1 cellular context compared by ENCODE assay signal in the genomic region with DNA sequence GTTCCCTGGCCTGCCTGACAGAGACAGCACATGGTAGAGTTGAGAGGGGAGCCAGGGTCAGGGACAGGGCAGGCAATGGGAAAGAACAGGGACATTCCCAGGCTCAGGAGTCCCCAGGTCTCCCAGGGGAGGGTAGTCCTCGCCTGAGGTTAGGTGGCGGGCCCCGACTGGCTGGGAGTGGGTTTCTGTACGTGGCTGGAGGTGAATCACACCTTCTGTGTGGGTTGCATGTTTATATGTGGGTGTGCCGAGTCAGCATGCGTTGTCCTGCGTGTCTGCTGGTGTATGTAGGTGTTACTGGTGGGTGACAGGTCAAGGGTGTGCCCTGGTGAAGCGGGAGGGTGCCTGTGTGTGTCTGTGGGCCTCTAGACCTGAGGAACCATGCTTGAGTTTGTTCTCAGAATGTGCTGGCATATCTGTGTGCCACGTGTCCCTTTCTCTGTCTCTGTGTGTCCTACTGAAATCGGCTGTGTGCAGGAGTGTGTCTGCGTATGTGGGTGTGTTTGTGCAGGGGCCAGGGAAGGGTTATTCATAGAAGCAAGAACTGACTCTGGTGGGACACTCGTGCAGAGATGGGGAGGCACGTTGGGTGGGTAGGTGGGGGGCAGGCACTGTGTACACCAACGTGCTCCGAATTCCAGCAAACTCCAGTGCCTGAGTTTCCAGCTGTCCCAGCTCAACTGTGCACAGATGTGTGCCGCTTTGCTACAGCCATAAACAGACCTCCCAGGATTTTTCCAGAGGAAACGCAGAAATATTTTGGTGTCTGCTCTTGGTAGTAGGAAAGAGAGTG.
TF ChIP-seq lines count a peak whose summit lies in the region.

No MANE protein-coding gene starts in this region.

TF ChIP-seq in HepG2, 621 proteins besides CTCF, POLR2A, EP300 and RAD21 (continued from another document and continues in another):
- TF ChIP-seq, protein P1, sequence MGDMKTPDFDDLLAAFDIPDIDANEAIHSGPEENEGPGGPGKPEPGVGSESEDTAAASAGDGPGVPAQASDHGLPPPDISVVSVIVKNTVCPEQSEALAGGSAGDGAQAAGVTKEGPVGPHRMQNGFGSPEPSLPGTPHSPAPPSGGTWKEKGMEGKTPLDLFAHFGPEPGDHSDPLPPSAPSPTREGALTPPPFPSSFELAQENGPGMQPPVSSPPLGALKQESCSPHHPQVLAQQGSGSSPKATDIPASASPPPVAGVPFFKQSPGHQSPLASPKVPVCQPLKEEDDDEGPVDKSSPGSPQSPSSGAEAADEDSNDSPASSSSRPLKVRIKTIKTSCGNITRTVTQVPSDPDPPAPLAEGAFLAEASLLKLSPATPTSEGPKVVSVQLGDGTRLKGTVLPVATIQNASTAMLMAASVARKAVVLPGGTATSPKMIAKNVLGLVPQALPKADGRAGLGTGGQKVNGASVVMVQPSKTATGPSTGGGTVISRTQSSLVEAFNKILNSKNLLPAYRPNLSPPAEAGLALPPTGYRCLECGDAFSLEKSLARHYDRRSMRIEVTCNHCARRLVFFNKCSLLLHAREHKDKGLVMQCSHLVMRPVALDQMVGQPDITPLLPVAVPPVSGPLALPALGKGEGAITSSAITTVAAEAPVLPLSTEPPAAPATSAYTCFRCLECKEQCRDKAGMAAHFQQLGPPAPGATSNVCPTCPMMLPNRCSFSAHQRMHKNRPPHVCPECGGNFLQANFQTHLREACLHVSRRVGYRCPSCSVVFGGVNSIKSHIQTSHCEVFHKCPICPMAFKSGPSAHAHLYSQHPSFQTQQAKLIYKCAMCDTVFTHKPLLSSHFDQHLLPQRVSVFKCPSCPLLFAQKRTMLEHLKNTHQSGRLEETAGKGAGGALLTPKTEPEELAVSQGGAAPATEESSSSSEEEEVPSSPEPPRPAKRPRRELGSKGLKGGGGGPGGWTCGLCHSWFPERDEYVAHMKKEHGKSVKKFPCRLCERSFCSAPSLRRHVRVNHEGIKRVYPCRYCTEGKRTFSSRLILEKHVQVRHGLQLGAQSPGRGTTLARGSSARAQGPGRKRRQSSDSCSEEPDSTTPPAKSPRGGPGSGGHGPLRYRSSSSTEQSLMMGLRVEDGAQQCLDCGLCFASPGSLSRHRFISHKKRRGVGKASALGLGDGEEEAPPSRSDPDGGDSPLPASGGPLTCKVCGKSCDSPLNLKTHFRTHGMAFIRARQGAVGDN (CRISPR knock-in tag; IDR thresholded peaks at IDR 0.05), result peak; percentile 92
- TF ChIP-seq ZNF263 (CRISPR knock-in tag; IDR thresholded peaks at IDR 0.05) (peak; percentile 61), MAFK (conservative IDR thresholded peaks at IDR 0.05 in 1 of 2, IDR thresholded peaks at IDR 0.05 in 1 of 2; ENCODE audit: low read length in 2 of 2) (peak; percentile 71 to 73), TEAD2 (CRISPR knock-in tag; IDR thresholded peaks at IDR 0.05) (no peak), POLR2AphosphoS5 (IDR thresholded peaks at IDR 0.05; ENCODE audit: low read depth, low read length) (no peak), AGO2 (optimal IDR thresholded peaks at IDR 0.05; ENCODE audit: low read depth, low read length) (no peak), KLF12 (CRISPR knock-in tag; IDR thresholded peaks at IDR 0.05; ENCODE audit: borderline replicate concordance) (0 out of 2 replicates have a peak, but pooled peaks have one; percentile 9), MYC (CRISPR knock-in tag; IDR thresholded peaks at IDR 0.05; ENCODE audit: borderline replicate concordance) (peak; percentile 45), SALL1 (CRISPR knock-in tag; IDR thresholded peaks at IDR 0.05) (0 out of 2 replicates have a peak, but pooled peaks have one; percentile 12), ZNF121 (CRISPR knock-in tag; IDR thresholded peaks at IDR 0.05) (no peak), ZNF317 (CRISPR knock-in tag; IDR thresholded peaks at IDR 0.05) (no peak), EHMT2 (IDR thresholded peaks at IDR 0.05; ENCODE audit: borderline replicate concordance, low read depth, low read length) (no peak), BRD4 (CRISPR knock-in tag; IDR thresholded peaks at IDR 0.05) (peak; percentile 60; the same call in 1 of the 2 replicates), FOXJ3 (CRISPR knock-in tag; IDR thresholded peaks at IDR 0.05; ENCODE audit: borderline replicate concordance) (no peak), BHLHE40 (IDR thresholded peaks at IDR 0.05; ENCODE audit: low read length) (no peak), ZNF556 (CRISPR knock-in tag; IDR thresholded peaks at IDR 0.05; ENCODE audit: borderline replicate concordance) (no peak; the same call in 1 of the 2 replicates), ZNF570 (CRISPR knock-in tag; IDR thresholded peaks at IDR 0.05; ENCODE audit: borderline replicate concordance) (no peak), SNAPC2 (CRISPR knock-in tag; IDR thresholded peaks at IDR 0.05) (no peak), SKI (IDR thresholded peaks at IDR 0.05; ENCODE audit: partially characterized antibody) (peak; percentile 62), SP1 (IDR thresholded peaks at IDR 0.05) (no peak), SP1 (CRISPR knock-in tag; IDR thresholded peaks at IDR 0.05) (no peak), MED1 (CRISPR knock-in tag; IDR thresholded peaks at IDR 0.05) (peak; percentile 47), BORCS8-MEF2B (CRISPR knock-in tag; IDR thresholded peaks at IDR 0.05) (no peak), SNAI1 (CRISPR knock-in tag; IDR thresholded peaks at IDR 0.05; ENCODE audit: borderline replicate concordance) (no peak), THYN1 (CRISPR knock-in tag; IDR thresholded peaks at IDR 0.05; ENCODE audit: borderline replicate concordance, low read depth) (no peak), TAF15 (IDR thresholded peaks at IDR 0.05; ENCODE audit: low read depth, low read length, poor library complexity, severe bottlenecking) (no peak), U2AF1 (optimal IDR thresholded peaks at IDR 0.05; ENCODE audit: low read depth, low read length) (peak; percentile 7), ZNF432 (CRISPR knock-in tag; IDR thresholded peaks at IDR 0.05; ENCODE audit: borderline replicate concordance) (no peak), SMAD9 (CRISPR knock-in tag; IDR thresholded peaks at IDR 0.05) (0 out of 2 replicates have a peak, but pooled peaks have one; percentile 10), MXI1 (IDR thresholded peaks at IDR 0.05; ENCODE audit: borderline replicate concordance, low read depth, low read length) (no peak), RARA (CRISPR knock-in tag; IDR thresholded peaks at IDR 0.05) (peak; percentile 97), REPIN1 (CRISPR knock-in tag; IDR thresholded peaks at IDR 0.05; ENCODE audit: borderline replicate concordance, low read depth) (0 out of 2 replicates have a peak, but pooled peaks have one; percentile 2), ZNF501 (CRISPR knock-in tag; IDR thresholded peaks at IDR 0.05) (0 out of 2 replicates have a peak, but pooled peaks have one; percentile 13)
- TF ChIP-seq, protein P2, sequence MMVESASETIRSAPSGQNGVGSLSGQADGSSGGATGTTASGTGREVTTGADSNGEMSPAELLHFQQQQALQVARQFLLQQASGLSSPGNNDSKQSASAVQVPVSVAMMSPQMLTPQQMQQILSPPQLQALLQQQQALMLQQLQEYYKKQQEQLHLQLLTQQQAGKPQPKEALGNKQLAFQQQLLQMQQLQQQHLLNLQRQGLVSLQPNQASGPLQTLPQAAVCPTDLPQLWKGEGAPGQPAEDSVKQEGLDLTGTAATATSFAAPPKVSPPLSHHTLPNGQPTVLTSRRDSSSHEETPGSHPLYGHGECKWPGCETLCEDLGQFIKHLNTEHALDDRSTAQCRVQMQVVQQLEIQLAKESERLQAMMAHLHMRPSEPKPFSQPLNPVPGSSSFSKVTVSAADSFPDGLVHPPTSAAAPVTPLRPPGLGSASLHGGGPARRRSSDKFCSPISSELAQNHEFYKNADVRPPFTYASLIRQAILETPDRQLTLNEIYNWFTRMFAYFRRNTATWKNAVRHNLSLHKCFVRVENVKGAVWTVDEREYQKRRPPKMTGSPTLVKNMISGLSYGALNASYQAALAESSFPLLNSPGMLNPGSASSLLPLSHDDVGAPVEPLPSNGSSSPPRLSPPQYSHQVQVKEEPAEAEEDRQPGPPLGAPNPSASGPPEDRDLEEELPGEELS (CRISPR knock-in tag; IDR thresholded peaks at IDR 0.05), result no peak; the same call in 1 of the 2 replicates
- TF ChIP-seq, protein P3, sequence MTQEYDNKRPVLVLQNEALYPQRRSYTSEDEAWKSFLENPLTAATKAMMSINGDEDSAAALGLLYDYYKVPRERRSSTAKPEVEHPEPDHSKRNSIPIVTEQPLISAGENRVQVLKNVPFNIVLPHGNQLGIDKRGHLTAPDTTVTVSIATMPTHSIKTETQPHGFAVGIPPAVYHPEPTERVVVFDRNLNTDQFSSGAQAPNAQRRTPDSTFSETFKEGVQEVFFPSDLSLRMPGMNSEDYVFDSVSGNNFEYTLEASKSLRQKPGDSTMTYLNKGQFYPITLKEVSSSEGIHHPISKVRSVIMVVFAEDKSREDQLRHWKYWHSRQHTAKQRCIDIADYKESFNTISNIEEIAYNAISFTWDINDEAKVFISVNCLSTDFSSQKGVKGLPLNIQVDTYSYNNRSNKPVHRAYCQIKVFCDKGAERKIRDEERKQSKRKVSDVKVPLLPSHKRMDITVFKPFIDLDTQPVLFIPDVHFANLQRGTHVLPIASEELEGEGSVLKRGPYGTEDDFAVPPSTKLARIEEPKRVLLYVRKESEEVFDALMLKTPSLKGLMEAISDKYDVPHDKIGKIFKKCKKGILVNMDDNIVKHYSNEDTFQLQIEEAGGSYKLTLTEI (CRISPR knock-in tag; conservative IDR thresholded peaks at IDR 0.05), result no peak
- TF ChIP-seq, protein P4, sequence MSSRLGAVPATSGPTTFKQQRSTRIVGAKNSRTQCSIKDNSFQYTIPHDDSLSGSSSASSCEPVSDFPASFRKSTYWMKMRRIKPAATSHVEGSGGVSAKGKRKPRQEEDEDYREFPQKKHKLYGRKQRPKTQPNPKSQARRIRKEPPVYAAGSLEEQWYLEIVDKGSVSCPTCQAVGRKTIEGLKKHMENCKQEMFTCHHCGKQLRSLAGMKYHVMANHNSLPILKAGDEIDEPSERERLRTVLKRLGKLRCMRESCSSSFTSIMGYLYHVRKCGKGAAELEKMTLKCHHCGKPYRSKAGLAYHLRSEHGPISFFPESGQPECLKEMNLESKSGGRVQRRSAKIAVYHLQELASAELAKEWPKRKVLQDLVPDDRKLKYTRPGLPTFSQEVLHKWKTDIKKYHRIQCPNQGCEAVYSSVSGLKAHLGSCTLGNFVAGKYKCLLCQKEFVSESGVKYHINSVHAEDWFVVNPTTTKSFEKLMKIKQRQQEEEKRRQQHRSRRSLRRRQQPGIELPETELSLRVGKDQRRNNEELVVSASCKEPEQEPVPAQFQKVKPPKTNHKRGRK (CRISPR knock-in tag; IDR thresholded peaks at IDR 0.05), result no peak
- TF ChIP-seq, protein P5, sequence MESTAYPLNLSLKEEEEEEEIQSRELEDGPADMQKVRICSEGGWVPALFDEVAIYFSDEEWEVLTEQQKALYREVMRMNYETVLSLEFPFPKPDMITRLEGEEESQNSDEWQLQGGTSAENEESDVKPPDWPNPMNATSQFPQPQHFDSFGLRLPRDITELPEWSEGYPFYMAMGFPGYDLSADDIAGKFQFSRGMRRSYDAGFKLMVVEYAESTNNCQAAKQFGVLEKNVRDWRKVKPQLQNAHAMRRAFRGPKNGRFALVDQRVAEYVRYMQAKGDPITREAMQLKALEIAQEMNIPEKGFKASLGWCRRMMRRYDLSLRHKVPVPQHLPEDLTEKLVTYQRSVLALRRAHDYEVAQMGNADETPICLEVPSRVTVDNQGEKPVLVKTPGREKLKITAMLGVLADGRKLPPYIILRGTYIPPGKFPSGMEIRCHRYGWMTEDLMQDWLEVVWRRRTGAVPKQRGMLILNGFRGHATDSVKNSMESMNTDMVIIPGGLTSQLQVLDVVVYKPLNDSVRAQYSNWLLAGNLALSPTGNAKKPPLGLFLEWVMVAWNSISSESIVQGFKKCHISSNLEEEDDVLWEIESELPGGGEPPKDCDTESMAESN (CRISPR knock-in tag; conservative IDR thresholded peaks at IDR 0.05), result peak; percentile 67; the same call in 1 of the 2 replicates
- TF ChIP-seq, protein P6, sequence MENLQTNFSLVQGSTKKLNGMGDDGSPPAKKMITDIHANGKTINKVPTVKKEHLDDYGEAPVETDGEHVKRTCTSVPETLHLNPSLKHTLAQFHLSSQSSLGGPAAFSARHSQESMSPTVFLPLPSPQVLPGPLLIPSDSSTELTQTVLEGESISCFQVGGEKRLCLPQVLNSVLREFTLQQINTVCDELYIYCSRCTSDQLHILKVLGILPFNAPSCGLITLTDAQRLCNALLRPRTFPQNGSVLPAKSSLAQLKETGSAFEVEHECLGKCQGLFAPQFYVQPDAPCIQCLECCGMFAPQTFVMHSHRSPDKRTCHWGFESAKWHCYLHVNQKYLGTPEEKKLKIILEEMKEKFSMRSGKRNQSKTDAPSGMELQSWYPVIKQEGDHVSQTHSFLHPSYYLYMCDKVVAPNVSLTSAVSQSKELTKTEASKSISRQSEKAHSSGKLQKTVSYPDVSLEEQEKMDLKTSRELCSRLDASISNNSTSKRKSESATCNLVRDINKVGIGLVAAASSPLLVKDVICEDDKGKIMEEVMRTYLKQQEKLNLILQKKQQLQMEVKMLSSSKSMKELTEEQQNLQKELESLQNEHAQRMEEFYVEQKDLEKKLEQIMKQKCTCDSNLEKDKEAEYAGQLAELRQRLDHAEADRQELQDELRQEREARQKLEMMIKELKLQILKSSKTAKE (CRISPR knock-in tag; IDR thresholded peaks at IDR 0.05; ENCODE audit: borderline replicate concordance), result 0 out of 2 replicates have a peak, but pooled peaks have one; percentile 8
- TF ChIP-seq, protein P7, sequence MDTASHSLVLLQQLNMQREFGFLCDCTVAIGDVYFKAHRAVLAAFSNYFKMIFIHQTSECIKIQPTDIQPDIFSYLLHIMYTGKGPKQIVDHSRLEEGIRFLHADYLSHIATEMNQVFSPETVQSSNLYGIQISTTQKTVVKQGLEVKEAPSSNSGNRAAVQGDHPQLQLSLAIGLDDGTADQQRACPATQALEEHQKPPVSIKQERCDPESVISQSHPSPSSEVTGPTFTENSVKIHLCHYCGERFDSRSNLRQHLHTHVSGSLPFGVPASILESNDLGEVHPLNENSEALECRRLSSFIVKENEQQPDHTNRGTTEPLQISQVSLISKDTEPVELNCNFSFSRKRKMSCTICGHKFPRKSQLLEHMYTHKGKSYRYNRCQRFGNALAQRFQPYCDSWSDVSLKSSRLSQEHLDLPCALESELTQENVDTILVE (CRISPR knock-in tag; IDR thresholded peaks at IDR 0.05), result no peak
- TF ChIP-seq, protein P8, sequence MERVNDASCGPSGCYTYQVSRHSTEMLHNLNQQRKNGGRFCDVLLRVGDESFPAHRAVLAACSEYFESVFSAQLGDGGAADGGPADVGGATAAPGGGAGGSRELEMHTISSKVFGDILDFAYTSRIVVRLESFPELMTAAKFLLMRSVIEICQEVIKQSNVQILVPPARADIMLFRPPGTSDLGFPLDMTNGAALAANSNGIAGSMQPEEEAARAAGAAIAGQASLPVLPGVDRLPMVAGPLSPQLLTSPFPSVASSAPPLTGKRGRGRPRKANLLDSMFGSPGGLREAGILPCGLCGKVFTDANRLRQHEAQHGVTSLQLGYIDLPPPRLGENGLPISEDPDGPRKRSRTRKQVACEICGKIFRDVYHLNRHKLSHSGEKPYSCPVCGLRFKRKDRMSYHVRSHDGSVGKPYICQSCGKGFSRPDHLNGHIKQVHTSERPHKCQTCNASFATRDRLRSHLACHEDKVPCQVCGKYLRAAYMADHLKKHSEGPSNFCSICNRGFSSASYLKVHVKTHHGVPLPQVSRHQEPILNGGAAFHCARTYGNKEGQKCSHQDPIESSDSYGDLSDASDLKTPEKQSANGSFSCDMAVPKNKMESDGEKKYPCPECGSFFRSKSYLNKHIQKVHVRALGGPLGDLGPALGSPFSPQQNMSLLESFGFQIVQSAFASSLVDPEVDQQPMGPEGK (CRISPR knock-in tag; IDR thresholded peaks at IDR 0.05), result peak; percentile 37
- TF ChIP-seq, protein P9, sequence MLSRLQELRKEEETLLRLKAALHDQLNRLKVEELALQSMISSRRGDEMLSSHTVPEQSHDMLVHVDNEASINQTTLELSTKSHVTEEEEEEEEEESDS (CRISPR knock-in tag; IDR thresholded peaks at IDR 0.05; ENCODE audit: borderline replicate concordance), result peak; percentile 16; the same call in 1 of the 2 replicates
